ENCODE assay signal across 1 cellular context in genomic region chr12:78880078-78880477, GRCh38.
TF ChIP-seq lines count a peak whose summit lies in the region.

No MANE protein-coding gene starts in this region.

TF ChIP-seq in WTC11, 78 proteins besides CTCF, POLR2A, EP300 and RAD21 (continued from another document):
- TF ChIP-seq, protein P1, sequence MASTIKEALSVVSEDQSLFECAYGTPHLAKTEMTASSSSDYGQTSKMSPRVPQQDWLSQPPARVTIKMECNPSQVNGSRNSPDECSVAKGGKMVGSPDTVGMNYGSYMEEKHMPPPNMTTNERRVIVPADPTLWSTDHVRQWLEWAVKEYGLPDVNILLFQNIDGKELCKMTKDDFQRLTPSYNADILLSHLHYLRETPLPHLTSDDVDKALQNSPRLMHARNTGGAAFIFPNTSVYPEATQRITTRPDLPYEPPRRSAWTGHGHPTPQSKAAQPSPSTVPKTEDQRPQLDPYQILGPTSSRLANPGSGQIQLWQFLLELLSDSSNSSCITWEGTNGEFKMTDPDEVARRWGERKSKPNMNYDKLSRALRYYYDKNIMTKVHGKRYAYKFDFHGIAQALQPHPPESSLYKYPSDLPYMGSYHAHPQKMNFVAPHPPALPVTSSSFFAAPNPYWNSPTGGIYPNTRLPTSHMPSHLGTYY (CRISPR knock-in tag; IDR thresholded peaks at IDR 0.05) = no peak
- TF ChIP-seq NR2C2 (CRISPR knock-in tag; IDR thresholded peaks at IDR 0.05) (no peak), AFF4 (CRISPR knock-in tag; IDR thresholded peaks at IDR 0.05; ENCODE audit: borderline replicate concordance) (no peak), KAT7 (CRISPR knock-in tag; IDR thresholded peaks at IDR 0.05; ENCODE audit: borderline replicate concordance) (no peak), FOXP4 (CRISPR knock-in tag; IDR thresholded peaks at IDR 0.05) (no peak), CDX4 (CRISPR knock-in tag; IDR thresholded peaks at IDR 0.05; ENCODE audit: borderline replicate concordance) (no peak)
TF ChIP-seq in WTC11: peak in this region for 0.
